In genomic region chr6:157842213-157842612, GRCh38 we compare ENCODE assay signal across 17 cellular contexts.
"Had no signal": no experiment of that assay in that cellular context is flagged by ENCODE, and none has a peak within 500 bp of the region (broad histone marks: within the 10 kb centered on the region; RNA-seq: fewer than 3 reads in every experiment).

No MANE protein-coding gene starts in this region.

- H3K4me3 ChIP-seq: lower lobe of right lung, thyroid gland had no signal

- ATAC-seq: lower lobe of right lung had no signal

- H3K27me3 ChIP-seq: thyroid gland had no signal

- H3K27me3 Mint-ChIP-seq: activated naive CD8-positive, alpha-beta T cell had no signal

- H3K4me3 Mint-ChIP-seq: nephron progenitor cell had no signal

- DNase-seq: activated CD4-positive, alpha-beta T cell treated with anti-CD3 and anti-CD28 coated beads for 1 hour; activated gamma-delta T cell treated with Interleukin-2 at 50 U/mL for 16 hours; dermis blood vessel endothelial cell; effector memory CD4-positive, alpha-beta T cell; left colon; lower lobe of right lung; midbrain; nephron progenitor cell; occipital lobe; posterior cingulate gyrus; retina; stimulated activated CD4-positive, alpha-beta T cell treated with anti-CD3 and anti-CD28 coated beads, Interleukin-12 subunit alpha, Interleukin-12 subunit beta, amount 100 ng/mL, for 4 hours; stimulated activated CD4-positive, alpha-beta T cell treated with anti-CD3 and anti-CD28 coated beads, Interleukin-1b, Interleukin-23, amount 100 ng/mL, for 48 hours; stimulated activated CD8-positive, alpha-beta memory T cell treated with anti-CD3 and anti-CD28 coated beads, Interleukin-4, amount 100 ng/mL, for 48 hours; stimulated activated naive CD4-positive, alpha-beta T cell treated with Interleukin-2 at 50 U/mL for 16 hours; thyroid gland had no signal

- H3K27ac ChIP-seq: lower lobe of right lung, thyroid gland had no signal

- H3K9me3 ChIP-seq: lower lobe of right lung, thyroid gland had no signal

- H3K36me3 ChIP-seq: lower lobe of right lung, thyroid gland had no signal
